14 cellular contexts compared by ENCODE assay signal in the genomic region with DNA sequence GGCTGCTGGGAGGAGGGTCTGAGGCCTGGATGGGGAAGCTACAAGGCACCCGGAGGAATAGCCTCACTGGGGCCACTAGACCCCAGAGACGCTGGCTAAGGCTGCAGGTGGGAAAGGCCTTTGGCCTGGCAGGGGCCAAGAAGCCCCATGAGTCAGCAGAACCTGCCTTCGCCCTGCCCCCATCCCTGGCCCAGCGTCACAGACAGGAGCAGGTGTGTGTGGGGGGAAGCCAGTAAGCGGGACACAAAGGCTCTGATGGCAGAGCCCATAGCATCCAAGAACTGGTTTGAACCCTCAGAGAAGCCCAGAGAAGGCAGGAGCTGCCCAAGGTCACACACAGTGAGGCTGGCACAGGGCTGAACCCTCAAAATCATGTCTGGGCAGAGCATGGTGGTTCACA. TPM values are rescaled to one million over a fixed set of nuclear protein-coding genes. Genes with fewer than 3 reads are reported as not detected.
"Had no signal": no experiment of that assay in that cellular context is flagged by ENCODE, and none has a peak within 500 bp of the region (broad histone marks: within the 10 kb centered on the region; RNA-seq: fewer than 3 reads in every experiment).

No MANE protein-coding gene starts in this region.

RNA-seq across cellular contexts. Expression of a gene that starts 43.3 kb away (rescaled TPM):
- total RNA-seq: activated B cell treated with CpG ODN at 0.5 μM for 24 hours; activated CD4-positive, alpha-beta memory T cell treated with anti-CD3 and anti-CD28 coated beads for 36 hours; activated CD4-positive, alpha-beta T cell treated with anti-CD3 and anti-CD28 coated beads for 36 hours; activated CD4-positive, alpha-beta T cell treated with anti-CD3 and anti-CD28 coated beads, Interleukin-2, amount 10 ng/mL, durations not matched to agents 24 days and 14 days; activated CD4-positive, alpha-beta T cell treated with anti-CD3 and anti-CD28 coated beads, Interleukin-2, amount 10 ng/mL, durations not matched to agents 7 days and 5 days; activated CD8-positive, alpha-beta memory T cell treated with anti-CD3 and anti-CD28 coated beads for 36 hours; activated CD8-positive, alpha-beta memory T cell treated with anti-CD3 and anti-CD28 coated beads, Interleukin-2, amount 10 ng/mL, durations not matched to agents 7 days and 5 days; activated CD8-positive, alpha-beta T cell treated with anti-CD3 and anti-CD28 coated beads for 36 hours; activated CD8-positive, alpha-beta T cell treated with anti-CD3 and anti-CD28 coated beads, Interleukin-2, amount 10 ng/mL, durations not matched to agents 7 days and 5 days; T-cell; T-helper 1 cell treated with Interleukin-12 subunit alpha and Interleukin-12 subunit beta and Interleukin-4 antibody, amounts not matched to agents 30 ng/mL and 1 ng/mL, for 36 hours; T-helper 17 cell; T-helper 2 cell treated with Interferon-gamma antibody and Interleukin-4, amounts not matched to agents 100 ng/mL and 5 ng/mL, for 36 hours; WTC11 had no signal

RNA-seq across cellular contexts. Expression of a gene that starts 55.8 kb away (rescaled TPM):
- total RNA-seq: activated CD4-positive, alpha-beta memory T cell treated with anti-CD3 and anti-CD28 coated beads for 36 hours; activated CD4-positive, alpha-beta T cell treated with anti-CD3 and anti-CD28 coated beads for 36 hours; activated CD8-positive, alpha-beta T cell treated with anti-CD3 and anti-CD28 coated beads for 36 hours; T-helper 1 cell treated with Interleukin-12 subunit alpha and Interleukin-12 subunit beta and Interleukin-4 antibody, amounts not matched to agents 30 ng/mL and 1 ng/mL, for 36 hours; T-helper 2 cell treated with Interferon-gamma antibody and Interleukin-4, amounts not matched to agents 100 ng/mL and 5 ng/mL, for 36 hours had no signal
